ENCODE assay signal across 10 cellular contexts in the genomic region with DNA sequence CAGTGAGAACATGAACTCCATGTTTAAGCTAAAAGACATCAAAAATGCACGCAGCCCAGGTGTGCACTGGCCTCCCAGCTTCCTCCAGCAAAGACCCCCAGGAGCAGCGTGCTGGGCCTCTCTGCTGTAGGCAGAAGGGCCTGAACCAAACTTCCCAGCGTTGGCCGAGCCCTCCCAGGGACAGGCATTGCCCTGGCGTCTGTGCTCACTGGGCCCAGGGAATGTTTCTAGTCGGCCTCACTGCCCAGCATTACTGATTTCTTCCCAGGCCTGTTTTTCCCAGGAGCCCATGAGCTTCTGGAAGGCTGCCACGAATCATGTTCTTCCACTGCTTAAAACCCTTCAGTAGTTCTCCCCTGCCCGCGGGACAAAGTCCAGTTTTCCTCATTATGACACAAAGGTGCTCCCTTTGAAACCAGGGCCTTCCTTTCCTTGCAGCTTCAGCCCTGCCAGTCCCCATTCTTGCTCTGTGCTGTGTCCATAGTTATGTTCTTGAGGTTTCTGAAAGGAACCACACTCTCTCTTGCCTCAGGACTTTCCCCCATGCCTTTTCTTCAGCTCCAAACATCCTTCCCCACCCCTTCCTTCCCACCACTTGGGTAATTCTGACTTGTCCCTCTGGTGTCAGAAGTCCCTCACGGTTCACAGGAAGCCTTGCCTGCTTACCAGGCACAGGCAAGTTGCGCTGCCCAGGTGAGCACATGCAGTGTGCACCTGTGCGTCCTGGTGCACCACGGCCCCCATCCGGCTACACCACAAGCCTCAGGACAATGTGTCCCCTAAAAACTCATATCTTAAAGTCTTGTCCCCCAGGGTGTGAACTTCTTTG.
DNase-seq lines count a peak whose midpoint lies in the region; ATAC-seq, FAIRE-seq and TF ChIP-seq lines count a peak whose summit lies in the region.
"Had no signal": no experiment of that assay in that cellular context is flagged by ENCODE, and none has a peak within 500 bp of the region (broad histone marks: within the 10 kb centered on the region; RNA-seq: fewer than 3 reads in every experiment).

No MANE protein-coding gene starts in this region.

- peak overlapping the region; percentile 29 for H3K4me3 Mint-ChIP-seq in T-helper 1 cell treated with Interleukin-12 subunit alpha and Interleukin-12 subunit beta and Interleukin-4 antibody, amounts not matched to agents 30 μg/mL and 1 μg/mL, for 36 hours
- no peak overlapping the region for H3K4me3 Mint-ChIP-seq in activated CD8-positive, alpha-beta T cell treated with anti-CD3 and anti-CD28 coated beads for 36 hours
- H3K4me3 Mint-ChIP-seq in progenitor cell of endocrine pancreas (ENCODE audit: low read depth), result no peak overlapping the region

- intact Hi-C loops in activated CD8-positive, alpha-beta T cell treated with anti-CD3 and anti-CD28 coated beads for 36 hours (cut with micrococcal nuclease), result loop anchor here (5.0 to 10.0 kb wide), 4 partner anchors 46 to 226 kb away; no protein-coding TSS in a partner anchor
- intact Hi-C loops in left lung (cut with DNase I), result no loop called here

- H3K9me3 ChIP-seq in hepatocyte (ENCODE audit: low read depth) (no peaks in the 10 kb centered on the region), small intestine (ENCODE audit: control insufficient read depth, low read depth) (no peaks in the 10 kb centered on the region), left lung (no peaks in the 10 kb centered on the region)

- H3K79me2 ChIP-seq in hepatocyte, result no peaks in the 10 kb centered on the region

- FAIRE-seq in small intestine (lab: Jason Lieb, UNC), result no peak

- H3K36me3 ChIP-seq in hepatocyte (replicated peaks; ENCODE audit: insufficient read depth, low read depth) (no peaks in the 10 kb centered on the region), small intestine (ENCODE audit: control insufficient read depth in 2 of 2, insufficient read depth in 2 of 2, low read length in 2 of 2) (no peaks in the 10 kb centered on the region), left lung (no peaks in the 10 kb centered on the region)

- H3K27me3 ChIP-seq in hepatocyte, result no peaks in the 10 kb centered on the region
- no peaks in the 10 kb centered on the region for H3K27me3 ChIP-seq in small intestine (ENCODE audit: control insufficient read depth in 2 of 2, insufficient read depth in 2 of 2, low read length in 2 of 2)
- H3K27me3 ChIP-seq in left lung, result no peaks in the 10 kb centered on the region

- no peak for DNase-seq in T-helper 1 cell
- no peak for DNase-seq in activated CD8-positive, alpha-beta T cell treated with anti-CD3 and anti-CD28 coated beads for 36 hours
- peak; percentile 43 for DNase-seq in hepatocyte (ENCODE audit: low spot score)
- peak; percentile 99 for DNase-seq in small intestine
- no peak for DNase-seq in left lung
- DNase-seq in activated gamma-delta T cell treated with Interleukin-2 at 50 U/mL for 16 hours, result no peak
- no peak for DNase-seq in progenitor cell of endocrine pancreas (ENCODE audit: low spot score, unreplicated experiment)
- DNase-seq: NCI-H1105 treated with DMSO at 0.1 percent for 48 hours had no signal

- no peak overlapping the region for H3K4me3 ChIP-seq in hepatocyte
- H3K4me3 ChIP-seq in small intestine (ENCODE audit: low read depth in 1 of 2, low read length in 2 of 2), result no peak overlapping the region
- H3K4me3 ChIP-seq in left lung, result no peak overlapping the region

- no peak overlapping the region for H3K27ac ChIP-seq in hepatocyte
- peak overlapping the region; percentile 84 to 87 for H3K27ac ChIP-seq in small intestine (ENCODE audit: low read depth in 1 of 2, low read length in 1 of 2)
- peak overlapping the region in 1 of 2 donors; percentile 47 for H3K27ac ChIP-seq in left lung
- H3K27ac ChIP-seq: 22Rv1 had no signal

- no peaks in the 10 kb centered on the region for H3K4me1 ChIP-seq in hepatocyte (ENCODE audit: insufficient read depth)
- peaks cover 0 to 7% of the 10 kb centered on the region in 2 donors for H3K4me1 ChIP-seq in small intestine (ENCODE audit: control insufficient read depth in 2 of 2, insufficient read depth in 1 of 2, low read depth in 1 of 2, low read length in 1 of 2)
- peaks cover 0 to 32% of the 10 kb centered on the region in 2 donors for H3K4me1 ChIP-seq in left lung

- H3K27me3 Mint-ChIP-seq in T-helper 1 cell treated with Interleukin-12 subunit alpha and Interleukin-12 subunit beta and Interleukin-4 antibody, amounts not matched to agents 30 μg/mL and 1 μg/mL, for 36 hours (ENCODE audit: low read depth), result no peaks in the 10 kb centered on the region
- H3K27me3 Mint-ChIP-seq in activated CD8-positive, alpha-beta T cell treated with anti-CD3 and anti-CD28 coated beads for 36 hours, result no peaks in the 10 kb centered on the region
- no peaks in the 10 kb centered on the region for H3K27me3 Mint-ChIP-seq in progenitor cell of endocrine pancreas

- H3K9me2 ChIP-seq in hepatocyte (replicated peaks; ENCODE audit: insufficient read depth), result no peaks in the 10 kb centered on the region

- POLR2A ChIA-PET in activated CD8-positive, alpha-beta T cell treated with anti-CD3 and anti-CD28 coated beads for 36 hours (lab: Charles Lee), result interaction anchor here (0.9 to 1.5 kb wide), 5 partner anchors 9 to 47 kb away, joined by 3 to 4 read pairs (median 3); no protein-coding TSS in a partner anchor

- 91% methylated on average over 14 of the region's 14 CpGs for WGBS in hepatocyte (ENCODE audit: low lambda C conversion rate, missing lambda C conversion rate)
- 23 to 65% (median 54%) methylated on average over 14 of the region's 14 CpGs for WGBS in small intestine, 3 donors

- no peaks in the 10 kb centered on the region for H4K20me1 ChIP-seq in hepatocyte (ENCODE audit: insufficient read depth, poor library complexity, severe bottlenecking)

- peaks cover 3% of the 10 kb centered on the region for H3K36me3 Mint-ChIP-seq in T-helper 1 cell treated with Interleukin-12 subunit alpha and Interleukin-12 subunit beta and Interleukin-4 antibody, amounts not matched to agents 30 μg/mL and 1 μg/mL, for 36 hours (ENCODE audit: low read depth)
- no peaks in the 10 kb centered on the region for H3K36me3 Mint-ChIP-seq in activated CD8-positive, alpha-beta T cell treated with anti-CD3 and anti-CD28 coated beads for 36 hours (ENCODE audit: low read depth)
- H3K36me3 Mint-ChIP-seq in progenitor cell of endocrine pancreas (ENCODE audit: insufficient read depth), result no peaks in the 10 kb centered on the region

- ATAC-seq in activated CD8-positive, alpha-beta T cell treated with anti-CD3 and anti-CD28 coated beads for 36 hours, result no peak
- no peak for ATAC-seq in left lung

- no peak overlapping the region for H3K4me2 ChIP-seq in hepatocyte

- peak overlapping the region; percentile 83 for H3K27ac Mint-ChIP-seq in T-helper 1 cell treated with Interleukin-12 subunit alpha and Interleukin-12 subunit beta and Interleukin-4 antibody, amounts not matched to agents 30 μg/mL and 1 μg/mL, for 36 hours
- H3K27ac Mint-ChIP-seq in activated CD8-positive, alpha-beta T cell treated with anti-CD3 and anti-CD28 coated beads for 36 hours, result peak overlapping the region; percentile 88
- H3K27ac Mint-ChIP-seq in progenitor cell of endocrine pancreas, result no peak overlapping the region

- H3K4me1 Mint-ChIP-seq in T-helper 1 cell treated with Interleukin-12 subunit alpha and Interleukin-12 subunit beta and Interleukin-4 antibody, amounts not matched to agents 30 μg/mL and 1 μg/mL, for 36 hours (ENCODE audit: low read depth), result peaks cover 64% of the 10 kb centered on the region
- peaks cover 75% of the 10 kb centered on the region for H3K4me1 Mint-ChIP-seq in activated CD8-positive, alpha-beta T cell treated with anti-CD3 and anti-CD28 coated beads for 36 hours (ENCODE audit: low read depth)
- H3K4me1 Mint-ChIP-seq in progenitor cell of endocrine pancreas (ENCODE audit: low read depth), result peaks cover 2% of the 10 kb centered on the region

- CTCF ChIA-PET in activated CD8-positive, alpha-beta T cell treated with anti-CD3 and anti-CD28 coated beads for 36 hours (lab: Charles Lee), result interaction anchor here (0.8 to 3.5 kb wide), 11 partner anchors 7 to 148 kb away, joined by 3 to 16 read pairs (median 5); no protein-coding TSS in a partner anchor

- no peak overlapping the region for H2AFZ ChIP-seq in hepatocyte

- TF ChIP-seq CTCF in activated CD8-positive, alpha-beta T cell treated with anti-CD3 and anti-CD28 coated beads for 36 hours (IDR thresholded peaks at IDR 0.05), result no peak
- no peak for TF ChIP-seq CTCF in hepatocyte (IDR thresholded peaks at IDR 0.05; ENCODE audit: poor library complexity)
- TF ChIP-seq CTCF in left lung (IDR thresholded peaks at IDR 0.05), result no peak
- TF ChIP-seq CTCF in progenitor cell of endocrine pancreas (IDR thresholded peaks at IDR 0.05; ENCODE audit: unreplicated experiment), result no peak

- no peaks in the 10 kb centered on the region for H3K9me3 Mint-ChIP-seq in T-helper 1 cell treated with Interleukin-12 subunit alpha and Interleukin-12 subunit beta and Interleukin-4 antibody, amounts not matched to agents 30 μg/mL and 1 μg/mL, for 36 hours
- no peaks in the 10 kb centered on the region for H3K9me3 Mint-ChIP-seq in activated CD8-positive, alpha-beta T cell treated with anti-CD3 and anti-CD28 coated beads for 36 hours
- peaks cover 4% of the 10 kb centered on the region for H3K9me3 Mint-ChIP-seq in progenitor cell of endocrine pancreas (ENCODE audit: low read depth)

Comparison
In these comparisons a context has a peak if more than half of its experiments do, and no peak if none do; other contexts are left out.
1. DNase-seq: peak in hepatocyte (single experiment) and small intestine (single experiment); none in T-helper 1 cell (0 of 5), activated CD8-positive, alpha-beta T cell treated with anti-CD3 and anti-CD28 coated beads for 36 hours (single experiment), left lung (0 of 2), activated gamma-delta T cell treated with Interleukin-2 at 50 U/mL for 16 hours (single experiment) and progenitor cell of endocrine pancreas (single experiment).